ENCODE assay signal across 15 cellular contexts in the genomic region with DNA sequence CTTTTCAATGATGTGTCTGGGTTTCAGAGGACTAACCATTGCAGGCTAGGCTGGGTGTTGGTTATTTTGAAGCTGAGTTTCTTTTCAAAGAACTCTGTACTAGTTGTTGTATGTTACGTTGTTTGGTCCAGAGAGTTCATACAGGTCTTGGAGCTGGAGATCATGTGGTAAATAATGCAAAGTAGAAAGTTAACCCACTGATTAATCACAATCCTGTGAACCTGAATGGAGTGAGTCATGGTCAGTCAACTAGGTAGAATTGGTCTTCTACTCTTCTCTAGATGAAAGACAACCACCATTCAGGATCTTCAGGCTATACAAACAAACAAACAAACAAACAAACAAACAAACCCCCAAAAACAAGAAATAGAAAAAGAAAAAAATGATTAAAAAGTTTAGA.
DNase-seq lines count a peak whose midpoint lies in the region; TF ChIP-seq lines count a peak whose summit lies in the region.
"Had no signal": no experiment of that assay in that cellular context is flagged by ENCODE, and none has a peak within 500 bp of the region (broad histone marks: within the 10 kb centered on the region; RNA-seq: fewer than 3 reads in every experiment).

No MANE protein-coding gene starts in this region.

- H3K4me3 ChIP-seq in epithelial cell of proximal tubule (ENCODE audit: low read depth, low read length): no peak overlapping the region
- H3K4me3 ChIP-seq: GM23248 had no signal

- TF ChIP-seq CTCF in RWPE1 (conservative IDR thresholded peaks at IDR 0.05; ENCODE audit: low read depth) (no peak), epithelial cell of proximal tubule (conservative IDR thresholded peaks at IDR 0.05; ENCODE audit: low read depth, low read length) (no peak)

- no peak overlapping the region for H3K27ac ChIP-seq in RWPE1
- H3K27ac ChIP-seq: GM23248 had no signal

- POLR2A ChIA-PET in RWPE1 (lab: Yijun Ruan, JAX; ENCODE audit: low non-redundant PET): no interaction called here

- DNase-seq in HT1080 (ENCODE audit: low read depth) (peak; percentile 8), RWPE1 (ENCODE audit: low spot score) (peak; percentile 22), epithelial cell of proximal tubule (ENCODE audit: low read depth) (peak; percentile 70), GF-D8 (lab: John Stamatoyannopoulos, UW) (no peak), NCI-H446 treated with DMSO at 0.1 percent for 48 hours (lab: John Stamatoyannopoulos, UW) (no peak)
- no peak for DNase-seq in activated effector memory CD4-positive, alpha-beta T cell treated with Interleukin-2 at 50 U/mL for 16 hours
- DNase-seq in activated CD8-positive, alpha-beta memory T cell treated with anti-CD3 and anti-CD28 coated beads for 24 hours: no peak
- DNase-seq: ACHN; BE2C; C1 segment of cervical spinal cord; CD4-positive, CD25-positive, alpha-beta regulatory T cell; CD8-positive, alpha-beta memory T cell; COR-L47; GM23248; HCEC 1CT had no signal

- CTCF ChIA-PET in RWPE1 (lab: Yijun Ruan, JAX): interaction anchor here (0.6 to 1.1 kb wide), 2 partner anchors 33 to 59 kb away, joined by 3 read pairs; no protein-coding TSS in a partner anchor

Comparison
In these comparisons a context has a peak if more than half of its experiments do, and no peak if none do; other contexts are left out.
1. DNase-seq: peak in HT1080 (single experiment), RWPE1 (single experiment) and epithelial cell of proximal tubule (single experiment); none in activated effector memory CD4-positive, alpha-beta T cell treated with Interleukin-2 at 50 U/mL for 16 hours (single experiment), GF-D8 (single experiment), activated CD8-positive, alpha-beta memory T cell treated with anti-CD3 and anti-CD28 coated beads for 24 hours (single experiment) and NCI-H446 treated with DMSO at 0.1 percent for 48 hours (single experiment).